In genomic region chr7:73612598-73613269, GRCh38 we compare ENCODE assay signal across 10 cellular contexts. TPM values are rescaled to one million over a fixed set of nuclear protein-coding genes. Genes with fewer than 3 reads are reported as not detected.
A peak's percentile ranks its signal among the peaks of the same experiment; 100 is the strongest.
DNase-seq lines count a peak whose midpoint lies in the region; ATAC-seq, FAIRE-seq and TF ChIP-seq lines count a peak whose summit lies in the region.
"Had no signal": no experiment of that assay in that cellular context is flagged by ENCODE, and none has a peak within 500 bp of the region (broad histone marks: within the 10 kb centered on the region; RNA-seq: fewer than 3 reads in every experiment).

No MANE protein-coding gene starts in this region.

- BruUV-seq in HepG2 (replicated peaks; lab: Mats Ljungman, UMichigan), result no TSS peak

- H3K79me2 ChIP-seq in HepG2 (ENCODE audit: insufficient read depth, low read length), result peaks cover 22% of the 10 kb centered on the region

- H3K9ac ChIP-seq in HepG2 (ENCODE audit: insufficient read depth, low read depth, low read length), result peak overlapping the region; percentile 23

- peak; percentile 29 to 41; a peak in 2 of 4 replicates for TF ChIP-seq POLR2A in HepG2 (IDR thresholded peaks at IDR 0.05; ENCODE audit: insufficient read depth in 1 of 2, low read depth in 2 of 2, low read length in 2 of 2)

- FAIRE-seq in HepG2 (lab: Jason Lieb, UNC), result peak; percentile 100
- FAIRE-seq: endometrium, TTC549 had no signal

- peak; percentile 80 for ATAC-seq in HepG2
- ATAC-seq in HG02885 (IDR thresholded peaks at IDR 0.05; ENCODE audit: poor library complexity, unreplicated experiment), result no peak

- H3K27ac ChIP-seq in WERI-Rb-1 (no peak overlapping the region), HepG2 (ENCODE audit: extremely low read length, insufficient read depth, low read length) (peak overlapping the region; percentile 76)

- peak; percentile 73 for TF ChIP-seq RAD21 in HepG2 (CRISPR knock-in tag; IDR thresholded peaks at IDR 0.05)

- H2AFZ ChIP-seq in HepG2 (ENCODE audit: low read length), result no peak overlapping the region

- H3K9me3 ChIP-seq in WERI-Rb-1 (ENCODE audit: severe bottlenecking), result no peaks in the 10 kb centered on the region
- H3K9me3 ChIP-seq in HepG2 (ENCODE audit: low read length), result no peaks in the 10 kb centered on the region

- TF ChIP-seq CTCF in BJ (IDR thresholded peaks at IDR 0.05; ENCODE audit: insufficient read depth, low read depth, low read length), result peak; percentile 31
- TF ChIP-seq CTCF in WERI-Rb-1 (IDR thresholded peaks at IDR 0.05; ENCODE audit: low read depth, low read length), result peak; percentile 56
- TF ChIP-seq CTCF in HepG2 (CRISPR knock-in tag; IDR thresholded peaks at IDR 0.05), result peak; percentile 65

- in situ Hi-C loops in HepG2 (cut with HindIII; ENCODE audit: extremely low pct_ligation_motif_present, low pct_unique_long_range_greater_than_20kb), result loop anchor here (5.0 kb wide), 1 partner anchor 55 kb away; the partner anchor contains the start of gene VPS37D

- intact Hi-C loops in HepG2 (cut with micrococcal nuclease; ENCODE audit: unreplicated experiment), result loop anchor here (2.0 to 5.0 kb wide), 2 partner anchors 52 to 115 kb away; no protein-coding TSS in a partner anchor

- H3K27me3 ChIP-seq in BJ (ENCODE audit: control insufficient read depth, insufficient read depth, low read length), result peaks cover 5% of the 10 kb centered on the region
- no peaks in the 10 kb centered on the region for H3K27me3 ChIP-seq in WERI-Rb-1 (ENCODE audit: insufficient read depth, low read depth, severe bottlenecking)
- H3K27me3 ChIP-seq in HepG2 (ENCODE audit: control insufficient read depth in 1 of 2, insufficient read depth in 2 of 2, low read length in 2 of 2), result no peaks in the 10 kb centered on the region

- H3K4me1 ChIP-seq in HepG2 (ENCODE audit: insufficient read depth, low read length), result peaks cover 98% of the 10 kb centered on the region

- H4K20me1 ChIP-seq in HepG2 (ENCODE audit: insufficient read depth, low read length), result peaks cover 58% of the 10 kb centered on the region

- H3K36me3 ChIP-seq in BJ (ENCODE audit: control insufficient read depth, insufficient read depth, low read length), result no peaks in the 10 kb centered on the region
- H3K36me3 ChIP-seq in WERI-Rb-1, result peaks cover 43% of the 10 kb centered on the region
- H3K36me3 ChIP-seq in HepG2 (replicated peaks in 1 of 2; ENCODE audit: control insufficient read depth in 1 of 2, insufficient read depth in 2 of 2, low read length in 2 of 2), result peaks cover 15 to 56% of the 10 kb centered on the region in 2 experiments

- TF ChIP-seq EP300 in HepG2 (IDR thresholded peaks at IDR 0.05; ENCODE audit: low read depth in 2 of 2, low read length in 2 of 2) (peak; percentile 75 to 94; a peak in 3 of 4 replicates), HepG2 (CRISPR knock-in tag; IDR thresholded peaks at IDR 0.05; ENCODE audit: borderline replicate concordance) (peak; percentile 93)

- CTCF ChIA-PET in BJ (lab: Yijun Ruan, JAX) (interaction anchor here (0.8 to 2.3 kb wide), 3 partner anchors 9 to 113 kb away, joined by 3 to 15 read pairs (median 3); no protein-coding TSS in a partner anchor), HepG2 (lab: Yijun Ruan, JAX; ENCODE audit: low intra/inter-chr PET ratio, low total read pairs) (interaction anchor here (1.3 kb wide), 1 partner anchor 11 kb away, joined by 3 read pairs; the partner anchor contains the start of gene MLXIPL)

- peak overlapping the region; percentile 45 for H3K4me2 ChIP-seq in HepG2 (ENCODE audit: low read depth, low read length)

- POLR2A ChIA-PET in BJ (lab: Charles Lee) (no interaction called here), HepG2 (lab: Yijun Ruan, JAX) (interaction anchor here (0.8 to 19.7 kb wide), 13 partner anchors 6 to 122 kb away, joined by 3 to 416 read pairs (median 5); partner anchors contain the start of genes MLXIPL, STX1A and VPS37D)

- DNase-seq in BJ (ENCODE audit: low read depth) (no peak), HUDEP-2 (lab: John Stamatoyannopoulos, UW; ENCODE audit: unreplicated experiment in 76 of 76) (peak in 74 of 76 experiments; percentile 19 to 83 (median 62)), WERI-Rb-1 (no peak), HepG2 (ENCODE audit: low spot score) (peak; percentile 99), AG08396 (ENCODE audit: low spot score) (no peak), NCI-H1048 (lab: John Stamatoyannopoulos, UW) (no peak)
- no peak for DNase-seq in stimulated activated CD8-positive, alpha-beta memory T cell treated with anti-CD3 and anti-CD28 coated beads, Interleukin-4, amount 100 ng/mL, for 48 hours

- H3K4me3 ChIP-seq in BJ (ENCODE audit: low read depth, low read length), result no peak overlapping the region
- no peak overlapping the region for H3K4me3 ChIP-seq in WERI-Rb-1 (ENCODE audit: low read depth, low read length)
- peak overlapping the region in 1 of 3 experiments; percentile 6; a peak in 1 of 6 replicates for H3K4me3 ChIP-seq in HepG2 (replicated peaks in 1 of 3; ENCODE audit: insufficient read depth in 1 of 3, low read depth in 2 of 3, low read length in 3 of 3)

- 2% methylated on average over 10 of the region's 11 CpGs for WGBS in HepG2 (ENCODE audit: low lambda C conversion rate)

RNA-seq across cellular contexts. Expression of gene MLXIPL, which starts 11.6 kb away (rescaled TPM):
- polyA plus RNA-seq in BJ (2011; rRNA removed), result not detected in 2 replicates
- not detected in 2 replicates for polyA minus RNA-seq in BJ (2011; rRNA and poly(A)+ RNA removed)
- total RNA-seq in HepG2 (2016; rRNA removed; fragmentation: Illumina TruSeq; extraction: Trizol), result 17.2 and 51.6 TPM in 2 replicates
- total RNA-seq in HepG2 (2016; cell fraction: cytosol; rRNA removed; fragmentation: Illumina TruSeq; extraction: Trizol; ENCODE audit: low read depth), result 27.0 and 29.0 TPM in 2 replicates
- 18.9 and 53.8 TPM in 2 replicates for total RNA-seq in HepG2 (2016; cell fraction: insoluble cytoplasmic fraction; rRNA removed; fragmentation: Illumina TruSeq; extraction: Trizol)
- total RNA-seq in HepG2 (2016; cell fraction: membrane; rRNA removed; fragmentation: Illumina TruSeq; extraction: Trizol), result 21.9 and 22.1 TPM in 2 replicates
- total RNA-seq in HepG2 (2016; cell fraction: nucleus; rRNA removed; fragmentation: Illumina TruSeq; extraction: Trizol), result 81.2 and 99.5 TPM in 2 replicates
- polyA plus RNA-seq in HepG2 (2011; rRNA removed), result 60.1 and 66.2 TPM in 2 replicates
- polyA plus RNA-seq in HepG2 (2011; cell fraction: cytosol; rRNA removed), result 5.9 and 8.8 TPM in 2 replicates
- polyA plus RNA-seq in HepG2 (2011; cell fraction: nucleus; rRNA removed), result 568 and 629 TPM in 2 replicates
- polyA plus RNA-seq in HepG2 (2012), result 128 and 152 TPM in 2 replicates
- polyA plus RNA-seq in HepG2 (2016; cell fraction: cytosol; fragmentation: Illumina TruSeq; extraction: Trizol; ENCODE audit: low read depth), result 6.4 and 8.2 TPM in 2 replicates
- polyA plus RNA-seq in HepG2 (2016; cell fraction: insoluble cytoplasmic fraction; fragmentation: Illumina TruSeq; extraction: Trizol; ENCODE audit: low read depth), result 30.7 and 38.6 TPM in 2 replicates
- 8.2 and 12.6 TPM in 2 replicates for polyA plus RNA-seq in HepG2 (2016; cell fraction: membrane; fragmentation: Illumina TruSeq; extraction: Trizol; ENCODE audit: low read depth)
- 647 and 722 TPM in 2 replicates for polyA plus RNA-seq in HepG2 (2016; cell fraction: nucleus; fragmentation: Illumina TruSeq; extraction: Trizol; ENCODE audit: insufficient read depth, low read depth)
- 6.4 and 30.3 TPM in 2 replicates for polyA minus RNA-seq in HepG2 (2011; rRNA and poly(A)+ RNA removed; ENCODE audit: low replicate concordance)
- polyA minus RNA-seq in HepG2 (2011; cell fraction: cytosol; rRNA and poly(A)+ RNA removed), result 11.7 and 11.8 TPM in 2 replicates
- polyA minus RNA-seq in HepG2 (2011; cell fraction: nucleus; rRNA and poly(A)+ RNA removed), result 59.6 and 87.7 TPM in 2 replicates

RNA-seq across cellular contexts. Expression of gene TBL2, which starts 34.4 kb away (rescaled TPM):
- polyA plus RNA-seq in BJ (2011; rRNA removed) (40.6 and 63.7 TPM in 2 replicates), HepG2 (2011; rRNA removed) (43.4 and 51.8 TPM in 2 replicates)
- polyA minus RNA-seq in BJ (2011; rRNA and poly(A)+ RNA removed), result 75.3 and 123 TPM in 2 replicates
- total RNA-seq in HepG2 (2016; rRNA removed; fragmentation: Illumina TruSeq; extraction: Trizol), result 17.7 and 47.2 TPM in 2 replicates
- 15.6 and 16.0 TPM in 2 replicates for total RNA-seq in HepG2 (2016; cell fraction: cytosol; rRNA removed; fragmentation: Illumina TruSeq; extraction: Trizol; ENCODE audit: low read depth)
- total RNA-seq in HepG2 (2016; cell fraction: insoluble cytoplasmic fraction; rRNA removed; fragmentation: Illumina TruSeq; extraction: Trizol), result 18.0 and 45.6 TPM in 2 replicates
- total RNA-seq in HepG2 (2016; cell fraction: membrane; rRNA removed; fragmentation: Illumina TruSeq; extraction: Trizol), result 19.6 and 21.4 TPM in 2 replicates
- total RNA-seq in HepG2 (2016; cell fraction: nucleus; rRNA removed; fragmentation: Illumina TruSeq; extraction: Trizol), result 39.7 and 53.4 TPM in 2 replicates
- 34.9 and 60.3 TPM in 2 replicates for polyA plus RNA-seq in HepG2 (2011; cell fraction: cytosol; rRNA removed)
- 48.6 and 49.4 TPM in 2 replicates for polyA plus RNA-seq in HepG2 (2011; cell fraction: nucleus; rRNA removed)
- polyA plus RNA-seq in HepG2 (2012), result 20.5 and 28.9 TPM in 2 replicates
- polyA plus RNA-seq in HepG2 (2016; cell fraction: cytosol; fragmentation: Illumina TruSeq; extraction: Trizol; ENCODE audit: low read depth), result 5.7 and 6.6 TPM in 2 replicates
- 12.8 and 15.1 TPM in 2 replicates for polyA plus RNA-seq in HepG2 (2016; cell fraction: insoluble cytoplasmic fraction; fragmentation: Illumina TruSeq; extraction: Trizol; ENCODE audit: low read depth)
- polyA plus RNA-seq in HepG2 (2016; cell fraction: membrane; fragmentation: Illumina TruSeq; extraction: Trizol; ENCODE audit: low read depth), result 8.4 and 11.1 TPM in 2 replicates
- polyA plus RNA-seq in HepG2 (2016; cell fraction: nucleus; fragmentation: Illumina TruSeq; extraction: Trizol; ENCODE audit: insufficient read depth, low read depth), result 59.0 and 65.3 TPM in 2 replicates
- 93.7 and 149 TPM in 2 replicates for polyA minus RNA-seq in HepG2 (2011; rRNA and poly(A)+ RNA removed; ENCODE audit: low replicate concordance)
- 63.0 and 87.1 TPM in 2 replicates for polyA minus RNA-seq in HepG2 (2011; cell fraction: cytosol; rRNA and poly(A)+ RNA removed)
- 28.2 and 35.2 TPM in 2 replicates for polyA minus RNA-seq in HepG2 (2011; cell fraction: nucleus; rRNA and poly(A)+ RNA removed)

RNA-seq across cellular contexts. Expression of gene VPS37D, which starts 54.9 kb away (rescaled TPM):
- 2.2 and 3.3 TPM in 2 replicates for polyA plus RNA-seq in BJ (2011; rRNA removed)
- polyA minus RNA-seq in BJ (2011; rRNA and poly(A)+ RNA removed), result 1.5 and 1.6 TPM in 2 replicates
- total RNA-seq in HepG2 (2016; rRNA removed; fragmentation: Illumina TruSeq; extraction: Trizol), result 4.9 and 6.3 TPM in 2 replicates
- 7.4 and 7.8 TPM in 2 replicates for total RNA-seq in HepG2 (2016; cell fraction: cytosol; rRNA removed; fragmentation: Illumina TruSeq; extraction: Trizol; ENCODE audit: low read depth)
- 5.1 and 6.3 TPM in 2 replicates for total RNA-seq in HepG2 (2016; cell fraction: insoluble cytoplasmic fraction; rRNA removed; fragmentation: Illumina TruSeq; extraction: Trizol)
- 11.3 and 11.5 TPM in 2 replicates for total RNA-seq in HepG2 (2016; cell fraction: membrane; rRNA removed; fragmentation: Illumina TruSeq; extraction: Trizol)
- 3.3 and 3.9 TPM in 2 replicates for total RNA-seq in HepG2 (2016; cell fraction: nucleus; rRNA removed; fragmentation: Illumina TruSeq; extraction: Trizol)
- 3.8 and 5.7 TPM in 2 replicates for polyA plus RNA-seq in HepG2 (2011; rRNA removed)
- polyA plus RNA-seq in HepG2 (2011; cell fraction: cytosol; rRNA removed), result 3.8 and 5.1 TPM in 2 replicates
- 11.9 and 15.2 TPM in 2 replicates for polyA plus RNA-seq in HepG2 (2011; cell fraction: nucleus; rRNA removed)
- polyA plus RNA-seq in HepG2 (2012), result 5.1 and 5.6 TPM in 2 replicates
- polyA plus RNA-seq in HepG2 (2016; cell fraction: cytosol; fragmentation: Illumina TruSeq; extraction: Trizol; ENCODE audit: low read depth), result 5.8 and 6.7 TPM in 2 replicates
- polyA plus RNA-seq in HepG2 (2016; cell fraction: insoluble cytoplasmic fraction; fragmentation: Illumina TruSeq; extraction: Trizol; ENCODE audit: low read depth), result 4.4 and 4.5 TPM in 2 replicates
- 7.2 and 7.6 TPM in 2 replicates for polyA plus RNA-seq in HepG2 (2016; cell fraction: membrane; fragmentation: Illumina TruSeq; extraction: Trizol; ENCODE audit: low read depth)
- polyA plus RNA-seq in HepG2 (2016; cell fraction: nucleus; fragmentation: Illumina TruSeq; extraction: Trizol; ENCODE audit: insufficient read depth, low read depth), result 8.1 and 8.8 TPM in 2 replicates
- polyA minus RNA-seq in HepG2 (2011; rRNA and poly(A)+ RNA removed; ENCODE audit: low replicate concordance), result 0.37 and 3.2 TPM in 2 replicates
- polyA minus RNA-seq in HepG2 (2011; cell fraction: cytosol; rRNA and poly(A)+ RNA removed), result 2.4 and 2.6 TPM in 2 replicates
- 0.90 and 1.5 TPM in 2 replicates for polyA minus RNA-seq in HepG2 (2011; cell fraction: nucleus; rRNA and poly(A)+ RNA removed)

RNA-seq across cellular contexts. Expression of gene BCL7B, which starts 55.2 kb away (rescaled TPM):
- polyA plus RNA-seq in BJ (2011; rRNA removed), result 65.2 and 89.6 TPM in 2 replicates
- 29.9 and 52.5 TPM in 2 replicates for polyA minus RNA-seq in BJ (2011; rRNA and poly(A)+ RNA removed)
- total RNA-seq in HepG2 (2016; rRNA removed; fragmentation: Illumina TruSeq; extraction: Trizol), result 22.1 and 24.3 TPM in 2 replicates
- total RNA-seq in HepG2 (2016; cell fraction: cytosol; rRNA removed; fragmentation: Illumina TruSeq; extraction: Trizol; ENCODE audit: low read depth), result 46.0 and 47.6 TPM in 2 replicates
- total RNA-seq in HepG2 (2016; cell fraction: insoluble cytoplasmic fraction; rRNA removed; fragmentation: Illumina TruSeq; extraction: Trizol), result 17.6 and 24.7 TPM in 2 replicates
- 71.6 and 76.1 TPM in 2 replicates for total RNA-seq in HepG2 (2016; cell fraction: membrane; rRNA removed; fragmentation: Illumina TruSeq; extraction: Trizol)
- 13.2 and 14.6 TPM in 2 replicates for total RNA-seq in HepG2 (2016; cell fraction: nucleus; rRNA removed; fragmentation: Illumina TruSeq; extraction: Trizol)
- polyA plus RNA-seq in HepG2 (2011; rRNA removed), result 38.2 and 38.3 TPM in 2 replicates
- 26.3 and 36.9 TPM in 2 replicates for polyA plus RNA-seq in HepG2 (2011; cell fraction: cytosol; rRNA removed)
- 18.9 and 21.3 TPM in 2 replicates for polyA plus RNA-seq in HepG2 (2011; cell fraction: nucleus; rRNA removed)
- 17.2 and 21.1 TPM in 2 replicates for polyA plus RNA-seq in HepG2 (2012)
- polyA plus RNA-seq in HepG2 (2016; cell fraction: cytosol; fragmentation: Illumina TruSeq; extraction: Trizol; ENCODE audit: low read depth), result 67.1 and 73.8 TPM in 2 replicates
- polyA plus RNA-seq in HepG2 (2016; cell fraction: insoluble cytoplasmic fraction; fragmentation: Illumina TruSeq; extraction: Trizol; ENCODE audit: low read depth), result 26.5 and 34.4 TPM in 2 replicates
- polyA plus RNA-seq in HepG2 (2016; cell fraction: membrane; fragmentation: Illumina TruSeq; extraction: Trizol; ENCODE audit: low read depth), result 87.1 and 87.3 TPM in 2 replicates
- polyA plus RNA-seq in HepG2 (2016; cell fraction: nucleus; fragmentation: Illumina TruSeq; extraction: Trizol; ENCODE audit: insufficient read depth, low read depth), result 31.2 and 33.1 TPM in 2 replicates
- 47.1 and 98.7 TPM in 2 replicates for polyA minus RNA-seq in HepG2 (2011; rRNA and poly(A)+ RNA removed; ENCODE audit: low replicate concordance)
- polyA minus RNA-seq in HepG2 (2011; cell fraction: cytosol; rRNA and poly(A)+ RNA removed), result 17.2 and 21.1 TPM in 2 replicates
- 13.4 and 13.7 TPM in 2 replicates for polyA minus RNA-seq in HepG2 (2011; cell fraction: nucleus; rRNA and poly(A)+ RNA removed)

Comparison
In these comparisons a context has a peak if more than half of its experiments do, and no peak if none do; other contexts are left out.
1. DNase-seq: peak in HUDEP-2 (74 of 76) and HepG2 (single experiment); none in BJ (single experiment), WERI-Rb-1 (single experiment), AG08396 (single experiment), stimulated activated CD8-positive, alpha-beta memory T cell treated with anti-CD3 and anti-CD28 coated beads, Interleukin-4, amount 100 ng/mL, for 48 hours (single experiment) and NCI-H1048 (single experiment).
2. Peak in every context shown above with its lines, with median percentiles within 50 percentile points of each other: CTCF ChIP-seq.